In genomic region chr2:37648316-37649011, GRCh38 we compare ENCODE assay signal across 9 cellular contexts. TPM values are rescaled to one million over a fixed set of nuclear protein-coding genes. Genes with fewer than 3 reads are reported as not detected.
DNase-seq lines count a peak whose midpoint lies in the region; TF ChIP-seq lines count a peak whose summit lies in the region.
"Had no signal": no experiment of that assay in that cellular context is flagged by ENCODE, and none has a peak within 500 bp of the region (broad histone marks: within the 10 kb centered on the region; RNA-seq: fewer than 3 reads in every experiment).

No MANE protein-coding gene starts in this region.

- peak; percentile 53 for DNase-seq in KBM-7
- DNase-seq in activated CD4-positive, alpha-beta memory T cell treated with anti-CD3 and anti-CD28 coated beads for 36 hours, result peak; percentile 74
- DNase-seq in cardiac muscle cell (ENCODE audit: low read depth in 1 of 2, low spot score in 1 of 2), result peak in 1 of 2 donors; percentile 38
- DNase-seq in spleen, result peak; percentile 90
- no peak for DNase-seq in NCI-H2196 (lab: John Stamatoyannopoulos, UW; ENCODE audit: unreplicated experiment)
- DNase-seq in NCI-H748 (lab: John Stamatoyannopoulos, UW; ENCODE audit: unreplicated experiment), result no peak
- DNase-seq in amniotic stem cell (lab: John Stamatoyannopoulos, UW), result no peak
- DNase-seq in putamen (ENCODE audit: low spot score), result no peak

- TF ChIP-seq CTCF in cardiac muscle cell (IDR thresholded peaks at IDR 0.05; ENCODE audit: low read depth, low read length), result peak; percentile 5
- TF ChIP-seq CTCF in spleen (IDR thresholded peaks at IDR 0.05 in 8 of 11, conservative IDR thresholded peaks at IDR 0.05 in 3 of 11), result peak in 9 of 11 experiments; percentile 44 to 73 (median 57)

- peaks cover 93% of the 10 kb centered on the region for H3K4me1 Mint-ChIP-seq in activated CD4-positive, alpha-beta memory T cell treated with anti-CD3 and anti-CD28 coated beads for 36 hours (ENCODE audit: low read depth)

- H3K36me3 ChIP-seq in cardiac muscle cell (peaks cover 25% of the 10 kb centered on the region), spleen (peaks cover 0 to 47% (median 9%) of the 10 kb centered on the region in 6 donors)

- H3K9me3 ChIP-seq in cardiac muscle cell (ENCODE audit: low read depth), result no peaks in the 10 kb centered on the region
- H3K9me3 ChIP-seq in spleen, result peaks cover 0 to 8% (median 0%) of the 10 kb centered on the region in 8 donors

- no peaks in the 10 kb centered on the region for H3K27me3 Mint-ChIP-seq in activated CD4-positive, alpha-beta memory T cell treated with anti-CD3 and anti-CD28 coated beads for 36 hours

- no peak for TF ChIP-seq POLR2A in spleen (IDR thresholded peaks at IDR 0.05)

- peak overlapping the region; percentile 94 for H3K27ac Mint-ChIP-seq in activated CD4-positive, alpha-beta memory T cell treated with anti-CD3 and anti-CD28 coated beads for 36 hours

- peaks cover 15% of the 10 kb centered on the region for H3K4me1 ChIP-seq in cardiac muscle cell (ENCODE audit: low read depth)
- H3K4me1 ChIP-seq in spleen, result peaks cover 39 to 100% (median 92%) of the 10 kb centered on the region in 6 donors

- in situ Hi-C loops in KBM-7 (cut with MboI; ENCODE audit: low pct_unique_long_range_greater_than_20kb, low sequenced_read_pairs), result no loop called here

- H3K36me3 Mint-ChIP-seq in activated CD4-positive, alpha-beta memory T cell treated with anti-CD3 and anti-CD28 coated beads for 36 hours, result peaks cover 43% of the 10 kb centered on the region

- peak overlapping the region; percentile 30 for H3K4me3 Mint-ChIP-seq in activated CD4-positive, alpha-beta memory T cell treated with anti-CD3 and anti-CD28 coated beads for 36 hours

- POLR2A ChIA-PET in activated CD4-positive, alpha-beta memory T cell treated with anti-CD3 and anti-CD28 coated beads for 36 hours (lab: Charles Lee), result interaction anchor here (0.6 to 1.8 kb wide), 7 partner anchors 9 to 152 kb away, joined by 3 to 6 read pairs (median 4); no protein-coding TSS in a partner anchor

- intact Hi-C loops in activated CD4-positive, alpha-beta memory T cell treated with anti-CD3 and anti-CD28 coated beads for 36 hours (cut with micrococcal nuclease), result loop anchor here (2.0 kb wide), 1 partner anchor 22 kb away; the partner anchor contains the start of gene CDC42EP3
- intact Hi-C loops in spleen (cut with DNase I; ENCODE audit: low total_unique reads), result no loop called here

- H3K27ac ChIP-seq in cardiac muscle cell (no peak overlapping the region), spleen (peak overlapping the region; percentile 43 to 91 (median 74))

- no peaks in the 10 kb centered on the region for H3K9me3 Mint-ChIP-seq in activated CD4-positive, alpha-beta memory T cell treated with anti-CD3 and anti-CD28 coated beads for 36 hours

- 20 to 35% (median 26%) methylated on average over 9 of the region's 9 CpGs for WGBS in spleen, 5 donors

- no peaks in the 10 kb centered on the region for H3K27me3 ChIP-seq in cardiac muscle cell
- no peaks in the 10 kb centered on the region for H3K27me3 ChIP-seq in spleen (replicated peaks in 1 of 7)

- H3K4me3 ChIP-seq in cardiac muscle cell (no peak overlapping the region), spleen (peak overlapping the region in 2 of 8 donors; percentile 9 to 53)
- H3K4me3 ChIP-seq: K562 had no signal

- CTCF ChIA-PET in activated CD4-positive, alpha-beta memory T cell treated with anti-CD3 and anti-CD28 coated beads for 36 hours (lab: Charles Lee), result interaction anchor here (0.6 to 2.4 kb wide), 14 partner anchors 10 to 481 kb away, joined by 3 to 8 read pairs (median 4); no protein-coding TSS in a partner anchor

RNA-seq across cellular contexts. Expression of gene CDC42EP3, which starts 23.0 kb away (rescaled TPM):
- 10 to 100 TPM; 24.0 to 24.8 TPM for total RNA-seq in activated CD4-positive, alpha-beta memory T cell treated with anti-CD3 and anti-CD28 coated beads for 36 hours
- total RNA-seq in cardiac muscle cell, result 36.2 and 39.6 TPM in 2 replicates
- polyA plus RNA-seq in cardiac muscle cell, result 56.7 and 62.3 TPM in 2 replicates
- 10 to 100 TPM; 30.2 to 57.2 (median 44.8) TPM for total RNA-seq in spleen
- polyA plus RNA-seq in spleen, result 10 to 100 TPM in 1 of 3 donors, 1 to 10 TPM in 2; 9.5 to 13.3 (median 9.7) TPM

Comparison
In these comparisons a context has a peak if more than half of its experiments do, and no peak if none do; other contexts are left out.
1. DNase-seq: peak in KBM-7 (single experiment), activated CD4-positive, alpha-beta memory T cell treated with anti-CD3 and anti-CD28 coated beads for 36 hours (single experiment) and spleen (single experiment); none in NCI-H2196 (single experiment), NCI-H748 (single experiment), amniotic stem cell (single experiment) and putamen (single experiment).